16 cellular contexts compared by ENCODE assay signal in genomic region chr4:102312447-102312846, GRCh38. TPM values are rescaled to one million over a fixed set of nuclear protein-coding genes. Genes with fewer than 3 reads are reported as not detected.
A peak's percentile ranks its signal among the peaks of the same experiment; 100 is the strongest.
DNase-seq lines count a peak whose midpoint lies in the region; ATAC-seq and TF ChIP-seq lines count a peak whose summit lies in the region.
"Had no signal": no experiment of that assay in that cellular context is flagged by ENCODE, and none has a peak within 500 bp of the region (broad histone marks: within the 10 kb centered on the region; RNA-seq: fewer than 3 reads in every experiment).

No MANE protein-coding gene starts in this region.

- no peaks in the 10 kb centered on the region for H3K9me2 ChIP-seq in GM23338 (ENCODE audit: insufficient read depth)

- H3K4me1 Mint-ChIP-seq in GM23338 (peaks cover 9% of the 10 kb centered on the region), T-helper 17 cell (peaks cover 26% of the 10 kb centered on the region)
- H3K4me1 Mint-ChIP-seq: B cell had no signal

- no peak overlapping the region for H2AFZ ChIP-seq in GM23338

- H3F3A ChIP-seq in GM23338 (replicated peaks; ENCODE audit: low read depth) = no peaks in the 10 kb centered on the region

- H3K9me3 Mint-ChIP-seq in GM23338 = no peaks in the 10 kb centered on the region

- no peaks in the 10 kb centered on the region for H3K36me3 ChIP-seq in GM23338 (ENCODE audit: insufficient read depth)

- H3K27me3 Mint-ChIP-seq in GM23338 (ENCODE audit: insufficient read depth, low read depth, poor library complexity) (peaks cover 3% of the 10 kb centered on the region), T-helper 17 cell (no peaks in the 10 kb centered on the region)
- H3K27me3 Mint-ChIP-seq: B cell; CD4-positive, CD25-positive, alpha-beta regulatory T cell; CD8-positive, alpha-beta memory T cell had no signal

- ATAC-seq in GM18861 (IDR thresholded peaks at IDR 0.05; ENCODE audit: unreplicated experiment) = peak; percentile 52
- ATAC-seq in GM23338 = no peak
- ATAC-seq in T-helper 17 cell = no peak
- ATAC-seq in left colon = peak; percentile 37
- ATAC-seq in GM21360 (IDR thresholded peaks at IDR 0.05; ENCODE audit: unreplicated experiment) = no peak

- intact Hi-C loops in left colon (cut with DNase I, micrococcal nuclease) (no loop called here), dorsolateral prefrontal cortex (cut with DNase I) (no loop called here)

- no peaks in the 10 kb centered on the region for H3K27me3 ChIP-seq in GM23338 (ENCODE audit: insufficient read depth)
- no peaks in the 10 kb centered on the region for H3K27me3 ChIP-seq in dorsolateral prefrontal cortex
- H3K27me3 ChIP-seq: BLaER1 treated with 17β-estradiol and CSF1 and Interleukin-3, amounts not matched to agents 10 nM and 100 nM had no signal

- H3K4me1 ChIP-seq in GM23338 (ENCODE audit: insufficient read depth) = no peaks in the 10 kb centered on the region

- H3K79me2 ChIP-seq in GM23338 (replicated peaks; ENCODE audit: insufficient read depth) = no peaks in the 10 kb centered on the region

- H3K36me3 Mint-ChIP-seq in GM23338 (ENCODE audit: low read depth) (peaks cover 5% of the 10 kb centered on the region; the same call in 1 of the 3 replicates), T-helper 17 cell (ENCODE audit: low read depth) (peaks cover 11% of the 10 kb centered on the region)

- TF ChIP-seq CTCF in GM23338 (conservative IDR thresholded peaks at IDR 0.05; ENCODE audit: low read depth in 2 of 2) = no peak
- no peak for TF ChIP-seq CTCF in dorsolateral prefrontal cortex (IDR thresholded peaks at IDR 0.05 in 54 of 56, conservative IDR thresholded peaks at IDR 0.05 in 2 of 56; ENCODE audit: low read depth in 1 of 56, partially characterized antibody in 56 of 56)

- no peaks in the 10 kb centered on the region for H4K20me1 ChIP-seq in GM23338 (replicated peaks; ENCODE audit: insufficient read depth)

- H3K4me3 Mint-ChIP-seq in GM23338 (no peak overlapping the region), T-helper 17 cell (no peak overlapping the region)
- H3K4me3 Mint-ChIP-seq: B cell; CD4-positive, CD25-positive, alpha-beta regulatory T cell; CD8-positive, alpha-beta memory T cell had no signal

- H3K9me3 ChIP-seq in T-helper 17 cell (ENCODE audit: control insufficient read depth, low read length, poor library complexity, severe bottlenecking) = no peaks in the 10 kb centered on the region

- no peak for DNase-seq in GM23338 (ENCODE audit: low spot score)
- DNase-seq in T-helper 17 cell = no peak
- DNase-seq in left colon = no peak
- no peak for DNase-seq in dorsolateral prefrontal cortex
- DNase-seq in SKM-1 (lab: John Stamatoyannopoulos, UW; ENCODE audit: unreplicated experiment) = no peak
- DNase-seq in DMS 273 (lab: John Stamatoyannopoulos, UW; ENCODE audit: unreplicated experiment) = no peak
- DNase-seq: 8988T; CD4-positive, CD25-positive, alpha-beta regulatory T cell; CD8-positive, alpha-beta memory T cell; COR-L47; HCEC 1CT had no signal

- peak overlapping the region; percentile 16; the same call in 1 of the 2 replicates for H3K27ac Mint-ChIP-seq in GM23338
- peak overlapping the region; percentile 9 for H3K27ac Mint-ChIP-seq in T-helper 17 cell
- H3K27ac Mint-ChIP-seq: B cell had no signal

- H3K4me3 ChIP-seq in GM23338 (no peak overlapping the region), dorsolateral prefrontal cortex (no peak overlapping the region)
- H3K4me3 ChIP-seq: BLaER1 treated with 17β-estradiol and CSF1 and Interleukin-3, amounts not matched to agents 10 nM and 100 nM had no signal

- H3K4me2 ChIP-seq in GM23338 = no peak overlapping the region
- H3K4me2 ChIP-seq: BLaER1 treated with 17β-estradiol and CSF1 and Interleukin-3, amounts not matched to agents 10 nM and 100 nM had no signal

- H3K27ac ChIP-seq in GM23338 (ENCODE audit: low read depth) (no peak overlapping the region), dorsolateral prefrontal cortex (no peak overlapping the region)
- H3K27ac ChIP-seq: BLaER1 treated with 17β-estradiol and CSF1 and Interleukin-3, amounts not matched to agents 10 nM and 100 nM; HL-60 had no signal

TF ChIP-seq in GM23338, 12 proteins besides CTCF, POLR2A, EP300 and RAD21:
- TF ChIP-seq EZH2 (IDR thresholded peaks at IDR 0.05; ENCODE audit: low read depth, unreplicated experiment) (no peak), NANOG (IDR thresholded peaks at IDR 0.05; ENCODE audit: borderline replicate concordance) (no peak), POLR2AphosphoS5 (IDR thresholded peaks at IDR 0.05; ENCODE audit: low read depth) (no peak), ETS1 (IDR thresholded peaks at IDR 0.05) (no peak), EZH2phosphoT487 (IDR thresholded peaks at IDR 0.05; ENCODE audit: unreplicated experiment) (no peak), STAT1 (IDR thresholded peaks at IDR 0.05; ENCODE audit: unreplicated experiment) (no peak), ZNF114 (CRISPR knock-in tag; IDR thresholded peaks at IDR 0.05) (no peak)

RNA-seq across cellular contexts. Expression of gene SLC39A8, which starts 32.8 kb away (rescaled TPM):
- 42.5 and 42.9 TPM in 2 replicates for total RNA-seq in GM23338 (2014; rRNA removed; shearing (Covaris generic))
- 18.7 and 20.1 TPM in 2 replicates for polyA plus RNA-seq in GM23338 (2016; fragmentation: Nextera tagmentation; extraction: Ambion mirVana)
- total RNA-seq in T-helper 17 cell (10 to 100 TPM; 31.1 to 33.7 TPM), left colon (100 to 1,000 TPM in 1 of 2 donors, 10 to 100 TPM in 1; 59.2 to 113 TPM), dorsolateral prefrontal cortex (10 to 100 TPM in 86 of 120 experiments, 1 to 10 TPM in 34; 5.8 to 22.6 (median 11.5) TPM)

Comparison
In these comparisons a context has a peak if more than half of its experiments do, and no peak if none do; other contexts are left out.
1. ATAC-seq: peak in GM18861 (single experiment) and left colon (single experiment); none in GM23338 (single experiment), T-helper 17 cell (single experiment) and GM21360 (single experiment).